In the genomic region with DNA sequence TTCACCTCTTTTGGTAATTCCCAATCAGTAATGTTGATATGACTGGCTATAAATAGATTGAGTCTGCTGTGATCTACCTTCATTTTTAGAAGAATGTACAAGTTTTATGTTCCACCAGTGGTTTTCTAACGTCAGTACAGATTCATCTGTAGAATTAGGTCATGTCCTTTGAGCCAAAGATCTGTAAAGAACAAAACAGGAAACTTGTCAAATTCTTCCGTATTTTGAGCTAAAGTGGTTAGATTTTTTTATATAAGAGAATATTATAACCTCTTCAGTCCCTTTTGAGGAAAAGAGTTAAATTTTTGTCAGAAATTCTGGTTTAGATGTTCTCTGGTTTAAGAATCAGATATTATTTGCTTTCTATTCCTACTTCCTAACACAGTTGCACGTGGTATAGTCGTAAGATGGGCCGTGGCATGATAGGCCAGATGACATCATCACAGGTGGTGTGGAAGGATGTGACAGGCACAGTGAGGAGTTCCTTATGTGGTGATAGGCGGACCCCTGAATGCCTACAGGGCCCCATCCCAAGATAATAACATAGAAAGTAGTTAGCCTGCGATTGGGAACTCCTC, we compare ENCODE assay signal across 11 cellular contexts.
DNase-seq lines count a peak whose midpoint lies in the region; ATAC-seq and TF ChIP-seq lines count a peak whose summit lies in the region.
"Had no signal": no experiment of that assay in that cellular context is flagged by ENCODE, and none has a peak within 500 bp of the region (broad histone marks: within the 10 kb centered on the region; RNA-seq: fewer than 3 reads in every experiment).

No MANE protein-coding gene starts in this region.

- peak overlapping the region; percentile 87 for H3K27ac Mint-ChIP-seq in T-helper 17 cell
- H3K27ac Mint-ChIP-seq in endothelial cell (ENCODE audit: unreplicated experiment) = peak overlapping the region; percentile 67
- H3K27ac Mint-ChIP-seq: nephron progenitor cell had no signal

- no peak overlapping the region for H2AFZ ChIP-seq in MM.1S (ENCODE audit: low read length)

- H3K36me3 ChIP-seq in MM.1S (replicated peaks; ENCODE audit: insufficient read depth, low read length) (no peaks in the 10 kb centered on the region), tibial artery (peaks cover 16 to 26% (median 25%) of the 10 kb centered on the region in 3 donors)

- H3K4me3 Mint-ChIP-seq in T-helper 17 cell = peak overlapping the region; percentile 59
- no peak overlapping the region for H3K4me3 Mint-ChIP-seq in endothelial cell (ENCODE audit: unreplicated experiment)
- H3K4me3 Mint-ChIP-seq: nephron progenitor cell had no signal

- H3K4me1 Mint-ChIP-seq in T-helper 17 cell = peaks cover 25% of the 10 kb centered on the region
- peaks cover 22% of the 10 kb centered on the region for H3K4me1 Mint-ChIP-seq in endothelial cell (ENCODE audit: unreplicated experiment)

- no peak overlapping the region for H3K27ac ChIP-seq in MM.1S (ENCODE audit: low read length)
- H3K27ac ChIP-seq in tibial artery = no peak overlapping the region

- H3K9me3 Mint-ChIP-seq in endothelial cell (ENCODE audit: unreplicated experiment) = no peaks in the 10 kb centered on the region
- H3K9me3 Mint-ChIP-seq: nephron progenitor cell had no signal

- ATAC-seq in T-helper 17 cell = peak; percentile 86

- H3K4me1 ChIP-seq in MM.1S (ENCODE audit: low read length) (peaks cover under 1% of the 10 kb centered on the region; the same call in 1 of the 2 replicates), tibial artery (no peaks in the 10 kb centered on the region)

- intact Hi-C loops in tibial artery (cut with DNase I; ENCODE audit: low total_unique reads) = no loop called here

- DNase-seq in T-helper 17 cell (peak in 2 of 3 donors; percentile 44 to 50), endothelial cell (ENCODE audit: low spot score) (no peak), MM.1S (no peak), NCI-H1436 treated with DMSO at 0.1 percent for 48 hours (lab: John Stamatoyannopoulos, UW) (no peak), tibial artery (no peak), cerebellar cortex (ENCODE audit: low spot score) (no peak)
- DNase-seq in activated T-cell treated with anti-CD3 and anti-CD28 coated beads, Interleukin-2, amount 50 U/mL, for 48 hours = peak; percentile 65 to 67
- DNase-seq in stimulated activated CD8-positive, alpha-beta memory T cell treated with anti-CD3 and anti-CD28 coated beads, Interleukin-7, amount 100 ng/mL, for 4 hours (ENCODE audit: low read depth in 2 of 2) = peak; percentile 39 to 42
- DNase-seq: DMS53, IMR-90, nephron progenitor cell had no signal

- no peaks in the 10 kb centered on the region for H4K20me1 ChIP-seq in MM.1S (ENCODE audit: insufficient read depth, low read length)

- H3K79me2 ChIP-seq in MM.1S (ENCODE audit: low read length) = no peaks in the 10 kb centered on the region

- H3K27me3 Mint-ChIP-seq in T-helper 17 cell = no peaks in the 10 kb centered on the region
- H3K27me3 Mint-ChIP-seq in endothelial cell (ENCODE audit: unreplicated experiment) = peaks cover 8% of the 10 kb centered on the region

- no peak overlapping the region for H3K9ac ChIP-seq in MM.1S (ENCODE audit: low read length)

- H3K36me3 Mint-ChIP-seq in T-helper 17 cell (ENCODE audit: low read depth) = peaks cover 10% of the 10 kb centered on the region
- peaks cover 60% of the 10 kb centered on the region for H3K36me3 Mint-ChIP-seq in endothelial cell (ENCODE audit: low read depth, unreplicated experiment)

- H3K4me3 ChIP-seq in MM.1S (ENCODE audit: low read length) (no peak overlapping the region), tibial artery (no peak overlapping the region)

- peaks cover 3% of the 10 kb centered on the region for H3K9me3 ChIP-seq in T-helper 17 cell (ENCODE audit: control insufficient read depth, low read length, poor library complexity, severe bottlenecking)
- H3K9me3 ChIP-seq in MM.1S (replicated peaks; ENCODE audit: insufficient read depth, low read length) = no peaks in the 10 kb centered on the region
- H3K9me3 ChIP-seq in tibial artery = no peaks in the 10 kb centered on the region

- H3K27me3 ChIP-seq in MM.1S (replicated peaks; ENCODE audit: insufficient read depth, low read length) = no peaks in the 10 kb centered on the region
- H3K27me3 ChIP-seq in tibial artery = no peaks in the 10 kb centered on the region

- H3K4me2 ChIP-seq in MM.1S (ENCODE audit: low read depth, low read length) = no peak overlapping the region

- H3F3A ChIP-seq in MM.1S (ENCODE audit: insufficient read depth, low read length) = no peaks in the 10 kb centered on the region

- no peaks in the 10 kb centered on the region for H3K9me2 ChIP-seq in MM.1S (replicated peaks; ENCODE audit: insufficient read depth, low read length)

- TF ChIP-seq CTCF in endothelial cell (IDR thresholded peaks at IDR 0.05; ENCODE audit: unreplicated experiment) (no peak), MM.1S (IDR thresholded peaks at IDR 0.05; ENCODE audit: low read length) (no peak), tibial artery (IDR thresholded peaks at IDR 0.05) (no peak)

Comparison
In these comparisons a context has a peak if more than half of its experiments do, and no peak if none do; other contexts are left out.
1. DNase-seq: peak in T-helper 17 cell (2 of 3), activated T-cell treated with anti-CD3 and anti-CD28 coated beads, Interleukin-2, amount 50 U/mL, for 48 hours (2 of 2) and stimulated activated CD8-positive, alpha-beta memory T cell treated with anti-CD3 and anti-CD28 coated beads, Interleukin-7, amount 100 ng/mL, for 4 hours (2 of 2); none in endothelial cell (single experiment), MM.1S (single experiment), NCI-H1436 treated with DMSO at 0.1 percent for 48 hours (single experiment), tibial artery (0 of 2) and cerebellar cortex (single experiment).